13 cellular contexts compared by ENCODE assay signal in genomic region chr3:111594781-111595180, GRCh38. TPM values are rescaled to one million over a fixed set of nuclear protein-coding genes. Genes with fewer than 3 reads are reported as not detected.
DNase-seq lines count a peak whose midpoint lies in the region; ATAC-seq and FAIRE-seq lines count a peak whose summit lies in the region.
"Had no signal": no experiment of that assay in that cellular context is flagged by ENCODE, and none has a peak within 500 bp of the region (broad histone marks: within the 10 kb centered on the region; RNA-seq: fewer than 3 reads in every experiment).

No MANE protein-coding gene starts in this region.

- no peaks in the 10 kb centered on the region for H3K9me3 ChIP-seq in CD4-positive, CD25-positive, alpha-beta regulatory T cell (ENCODE audit: control insufficient read depth in 2 of 2, low read length in 2 of 2)

- peak; percentile 57 for FAIRE-seq in GM19239 (lab: Jason Lieb, UNC)
- FAIRE-seq: islet of Langerhans had no signal

- H3K27ac ChIP-seq in CD4-positive, CD25-positive, alpha-beta regulatory T cell (ENCODE audit: insufficient read depth, low read length, poor library complexity, severe bottlenecking): peak overlapping the region; percentile 5
- H3K27ac ChIP-seq: KMS-11 had no signal

- H3K27me3 ChIP-seq in CD4-positive, CD25-positive, alpha-beta regulatory T cell (ENCODE audit: control insufficient read depth, insufficient read depth, low read length): no peaks in the 10 kb centered on the region

- H3K9me3 Mint-ChIP-seq in CD4-positive, CD25-positive, alpha-beta regulatory T cell: no peaks in the 10 kb centered on the region
- no peaks in the 10 kb centered on the region for H3K9me3 Mint-ChIP-seq in activated CD4-positive, alpha-beta memory T cell treated with anti-CD3 and anti-CD28 coated beads, Interleukin-2, amount 10 ng/mL, durations not matched to agents 7 days and 5 days
- no peaks in the 10 kb centered on the region for H3K9me3 Mint-ChIP-seq in memory B cell

- ATAC-seq in CD4-positive, CD25-positive, alpha-beta regulatory T cell (ENCODE audit: low read depth in 2 of 2): no peak
- ATAC-seq in memory B cell (ENCODE audit: low read depth): no peak

- peak overlapping the region; percentile 2 for H3K4me3 ChIP-seq in CD4-positive, CD25-positive, alpha-beta regulatory T cell (ENCODE audit: low read depth, low read length)

- no peak for DNase-seq in CD4-positive, CD25-positive, alpha-beta regulatory T cell
- DNase-seq in GM19239 (ENCODE audit: insufficient read length, low spot score) (no peak), memory B cell (ENCODE audit: low spot score in 2 of 2) (no peak), DMS153 (lab: John Stamatoyannopoulos, UW) (no peak), NOMO-1 treated with DMSO at 0.1 percent for 48 hours (lab: John Stamatoyannopoulos, UW; ENCODE audit: unreplicated experiment) (no peak), OCI-M1 (lab: John Stamatoyannopoulos, UW) (no peak), 8988T (no peak)
- DNase-seq in activated CD4-positive, alpha-beta memory T cell treated with anti-CD3 and anti-CD28 coated beads, Interleukin-2, amount 10 ng/mL, durations not matched to agents 7 days and 5 days: no peak
- DNase-seq: activated effector memory CD4-positive, alpha-beta T cell treated with anti-CD3 and anti-CD28 coated beads, Interleukin-2, amount 50 U/mL, for 16 hours; H7; NCI-H187 had no signal

- H3K4me1 ChIP-seq in CD4-positive, CD25-positive, alpha-beta regulatory T cell (ENCODE audit: control insufficient read depth, insufficient read depth, low read length, poor library complexity, severe bottlenecking): peaks cover 12% of the 10 kb centered on the region

- CTCF ChIA-PET in activated CD4-positive, alpha-beta memory T cell treated with anti-CD3 and anti-CD28 coated beads, Interleukin-2, amount 10 ng/mL, durations not matched to agents 7 days and 5 days (lab: Charles Lee): interaction anchor here (1.1 to 3.2 kb wide), 4 partner anchors 15 to 47 kb away, joined by 3 to 26 read pairs (median 6); no protein-coding TSS in a partner anchor

- H3K36me3 Mint-ChIP-seq in CD4-positive, CD25-positive, alpha-beta regulatory T cell: peaks cover 50% of the 10 kb centered on the region
- peaks cover 84% of the 10 kb centered on the region for H3K36me3 Mint-ChIP-seq in activated CD4-positive, alpha-beta memory T cell treated with anti-CD3 and anti-CD28 coated beads, Interleukin-2, amount 10 ng/mL, durations not matched to agents 7 days and 5 days (ENCODE audit: low read depth)
- H3K36me3 Mint-ChIP-seq in memory B cell: no peaks in the 10 kb centered on the region

- peaks cover 21 to 45% (median 32%) of the 10 kb centered on the region in 4 donors for H3K4me1 Mint-ChIP-seq in CD4-positive, CD25-positive, alpha-beta regulatory T cell
- H3K4me1 Mint-ChIP-seq in activated CD4-positive, alpha-beta memory T cell treated with anti-CD3 and anti-CD28 coated beads, Interleukin-2, amount 10 ng/mL, durations not matched to agents 7 days and 5 days: peaks cover 82% of the 10 kb centered on the region
- H3K4me1 Mint-ChIP-seq in memory B cell: peaks cover 24% of the 10 kb centered on the region

- peaks cover 31% of the 10 kb centered on the region for H3K36me3 ChIP-seq in CD4-positive, CD25-positive, alpha-beta regulatory T cell (ENCODE audit: control insufficient read depth, insufficient read depth, low read length)

- H3K27ac Mint-ChIP-seq in CD4-positive, CD25-positive, alpha-beta regulatory T cell: peak overlapping the region in 2 of 3 donors; percentile 56 to 70
- peak overlapping the region; percentile 85 for H3K27ac Mint-ChIP-seq in activated CD4-positive, alpha-beta memory T cell treated with anti-CD3 and anti-CD28 coated beads, Interleukin-2, amount 10 ng/mL, durations not matched to agents 7 days and 5 days
- H3K27ac Mint-ChIP-seq in memory B cell: no peak overlapping the region

- H3K27me3 Mint-ChIP-seq in CD4-positive, CD25-positive, alpha-beta regulatory T cell: no peaks in the 10 kb centered on the region
- no peaks in the 10 kb centered on the region for H3K27me3 Mint-ChIP-seq in activated CD4-positive, alpha-beta memory T cell treated with anti-CD3 and anti-CD28 coated beads, Interleukin-2, amount 10 ng/mL, durations not matched to agents 7 days and 5 days
- peaks cover 5% of the 10 kb centered on the region for H3K27me3 Mint-ChIP-seq in memory B cell

- H3K4me3 Mint-ChIP-seq in CD4-positive, CD25-positive, alpha-beta regulatory T cell: no peak overlapping the region
- H3K4me3 Mint-ChIP-seq in activated CD4-positive, alpha-beta memory T cell treated with anti-CD3 and anti-CD28 coated beads, Interleukin-2, amount 10 ng/mL, durations not matched to agents 7 days and 5 days: peak overlapping the region; percentile 71
- peak overlapping the region; percentile 52 for H3K4me3 Mint-ChIP-seq in memory B cell

- POLR2A ChIA-PET in activated CD4-positive, alpha-beta memory T cell treated with anti-CD3 and anti-CD28 coated beads, Interleukin-2, amount 10 ng/mL, durations not matched to agents 7 days and 5 days (lab: Charles Lee): interaction anchor here (1.2 to 6.6 kb wide), 11 partner anchors 10 to 77 kb away, joined by 3 to 45 read pairs (median 17); no protein-coding TSS in a partner anchor

RNA-seq across cellular contexts. Expression of gene ZBED2, which starts 0.4 kb away (rescaled TPM):
- 0.27 TPM for total RNA-seq in CD4-positive, CD25-positive, alpha-beta regulatory T cell
- under 1 TPM in 3 of 4 donors, not detected in 1; 0.15 to 1.00 (median 0.80) TPM for polyA plus RNA-seq in CD4-positive, CD25-positive, alpha-beta regulatory T cell
- 10 to 100 TPM; 36.6 to 38.7 TPM for total RNA-seq in activated CD4-positive, alpha-beta memory T cell treated with anti-CD3 and anti-CD28 coated beads, Interleukin-2, amount 10 ng/mL, durations not matched to agents 7 days and 5 days
- total RNA-seq: H7 had no signal

RNA-seq across cellular contexts. Expression of gene CD96, which starts 52.8 kb away (rescaled TPM):
- 125 TPM for total RNA-seq in CD4-positive, CD25-positive, alpha-beta regulatory T cell
- polyA plus RNA-seq in CD4-positive, CD25-positive, alpha-beta regulatory T cell: 100 to 1,000 TPM; 104 to 149 (median 130) TPM
- total RNA-seq in activated CD4-positive, alpha-beta memory T cell treated with anti-CD3 and anti-CD28 coated beads, Interleukin-2, amount 10 ng/mL, durations not matched to agents 7 days and 5 days: 100 to 1,000 TPM; 323 to 338 TPM
- total RNA-seq: H7 had no signal

Comparison
In these comparisons a context has a peak if more than half of its experiments do, and no peak if none do; other contexts are left out.
1. H3K4me3 Mint-ChIP-seq: peak in activated CD4-positive, alpha-beta memory T cell treated with anti-CD3 and anti-CD28 coated beads, Interleukin-2, amount 10 ng/mL, durations not matched to agents 7 days and 5 days (single experiment) and memory B cell (single experiment); none in CD4-positive, CD25-positive, alpha-beta regulatory T cell (0 of 4).
2. RNA of gene ZBED2, which starts 0.4 kb away (total RNA-seq): 36.6 to 38.7 TPM in activated CD4-positive, alpha-beta memory T cell treated with anti-CD3 and anti-CD28 coated beads, Interleukin-2, amount 10 ng/mL, durations not matched to agents 7 days and 5 days; 0.27 TPM in CD4-positive, CD25-positive, alpha-beta regulatory T cell (single experiment); every median in the first group is over 10 times any median in the second.